In the genomic region with DNA sequence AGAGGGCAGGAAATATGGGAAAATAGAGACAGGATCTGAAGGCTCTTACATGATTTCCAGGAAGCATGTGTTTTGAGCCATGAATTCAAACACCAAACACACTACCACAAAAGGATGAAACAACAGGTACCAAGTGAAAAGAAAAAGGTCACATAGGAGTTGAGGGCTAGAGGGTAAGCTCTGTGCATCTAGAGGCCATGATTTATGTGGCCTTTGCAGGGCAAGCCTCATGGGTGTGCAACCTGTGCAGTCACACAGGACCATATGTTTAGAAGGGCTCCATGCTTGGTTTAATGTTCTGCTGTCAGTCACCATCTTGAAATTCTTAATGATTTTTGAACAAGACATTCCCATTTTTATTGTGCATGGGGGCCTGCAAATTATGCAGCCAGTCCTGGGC, we compare ENCODE assay signal across 29 cellular contexts.
"Had no signal": no experiment of that assay in that cellular context is flagged by ENCODE, and none has a peak within 500 bp of the region (broad histone marks: within the 10 kb centered on the region; RNA-seq: fewer than 3 reads in every experiment).

No MANE protein-coding gene starts in this region.

- DNase-seq: activated CD4-positive, alpha-beta memory T cell treated with anti-CD3 and anti-CD28 coated beads, Interleukin-2, amount 10 ng/mL, durations not matched to agents 7 days and 5 days; activated CD4-positive, alpha-beta T cell treated with anti-CD3 and anti-CD28 coated beads for 1 hour; activated CD4-positive, alpha-beta T cell treated with anti-CD3 and anti-CD28 coated beads for 4 hours; activated CD4-positive, alpha-beta T cell treated with anti-CD3 and anti-CD28 coated beads, Interleukin-2, amount 10 ng/mL, durations not matched to agents 7 days and 5 days; activated CD4-positive, alpha-beta T cell treated with anti-CD3 and anti-CD28 coated beads, Interleukin-2, amount 50 U/mL, for 4 hours; activated CD8-positive, alpha-beta memory T cell treated with anti-CD3 and anti-CD28 coated beads, Interleukin-2, amount 50 U/mL, for 48 hours; activated gamma-delta T cell; activated naive CD4-positive, alpha-beta T cell; activated naive CD4-positive, alpha-beta T cell treated with anti-CD3 and anti-CD28 coated beads, Interleukin-2, amount 10 ng/mL, durations not matched to agents 7 days and 5 days; activated naive CD8-positive, alpha-beta T cell treated with anti-CD3 and anti-CD28 coated beads, Interleukin-2, amount 10 ng/mL, durations not matched to agents 7 days and 5 days; activated T-cell treated with anti-CD3 and anti-CD28 coated beads for 4 hours; activated T-cell treated with anti-CD3 and anti-CD28 coated beads, Interleukin-2, amount 50 U/mL, for 24 hours; activated T-cell treated with anti-CD3 and anti-CD28 coated beads, Interleukin-2, amount 50 U/mL, for 72 hours; central memory CD4-positive, alpha-beta T cell; cerebellar nuclear complex; colonic mucosa; effector CD8-positive, alpha-beta T cell; esophagus squamous epithelium; foreskin melanocyte; heart right ventricle; T-helper 17 cell; T1000; WERI-Rb-1 had no signal

- FAIRE-seq: endometrium, endothelial cell of umbilical vein had no signal

- H3K27me3 Mint-ChIP-seq: activated CD4-positive, alpha-beta memory T cell treated with anti-CD3 and anti-CD28 coated beads, Interleukin-2, amount 10 ng/mL, durations not matched to agents 7 days and 5 days; activated naive CD4-positive, alpha-beta T cell treated with anti-CD3 and anti-CD28 coated beads, Interleukin-2, amount 10 ng/mL, durations not matched to agents 7 days and 5 days; activated naive CD8-positive, alpha-beta T cell treated with anti-CD3 and anti-CD28 coated beads, Interleukin-2, amount 10 ng/mL, durations not matched to agents 7 days and 5 days; activated T-cell treated with anti-CD3 and anti-CD28 coated beads, Interleukin-2, amount 50 U/mL, for 24 hours; brain; T-helper 17 cell had no signal

- ATAC-seq: activated naive CD4-positive, alpha-beta T cell treated with anti-CD3 and anti-CD28 coated beads, Interleukin-2, amount 50 U/mL, for 72 hours; activated T-cell treated with anti-CD3 and anti-CD28 coated beads, Interleukin-2, amount 50 U/mL, for 72 hours; gastroesophageal sphincter; heart right ventricle; T-helper 17 cell had no signal

- H3K4me3 Mint-ChIP-seq: activated CD4-positive, alpha-beta memory T cell treated with anti-CD3 and anti-CD28 coated beads, Interleukin-2, amount 10 ng/mL, durations not matched to agents 7 days and 5 days; activated CD4-positive, alpha-beta T cell treated with anti-CD3 and anti-CD28 coated beads, Interleukin-2, amount 10 ng/mL, durations not matched to agents 7 days and 5 days; activated naive CD4-positive, alpha-beta T cell treated with anti-CD3 and anti-CD28 coated beads, Interleukin-2, amount 10 ng/mL, durations not matched to agents 7 days and 5 days; activated naive CD8-positive, alpha-beta T cell treated with anti-CD3 and anti-CD28 coated beads, Interleukin-2, amount 10 ng/mL, durations not matched to agents 7 days and 5 days; activated T-cell treated with anti-CD3 and anti-CD28 coated beads, Interleukin-2, amount 50 U/mL, for 24 hours; activated T-cell treated with anti-CD3 and anti-CD28 coated beads, Interleukin-2, amount 50 U/mL, for 72 hours; brain; T-helper 17 cell; T-helper 2 cell treated with Interferon-gamma antibody and Interleukin-4, amounts not matched to agents 5 μg/mL and 100 μg/mL, for 36 hours had no signal

- H3K4me1 Mint-ChIP-seq: activated CD4-positive, alpha-beta memory T cell treated with anti-CD3 and anti-CD28 coated beads, Interleukin-2, amount 10 ng/mL, durations not matched to agents 7 days and 5 days; activated CD4-positive, alpha-beta T cell treated with anti-CD3 and anti-CD28 coated beads, Interleukin-2, amount 10 ng/mL, durations not matched to agents 7 days and 5 days; activated naive CD4-positive, alpha-beta T cell treated with anti-CD3 and anti-CD28 coated beads, Interleukin-2, amount 10 ng/mL, durations not matched to agents 7 days and 5 days; activated naive CD8-positive, alpha-beta T cell treated with anti-CD3 and anti-CD28 coated beads, Interleukin-2, amount 10 ng/mL, durations not matched to agents 7 days and 5 days; T-helper 17 cell had no signal

- H3K36me3 Mint-ChIP-seq: activated naive CD4-positive, alpha-beta T cell treated with anti-CD3 and anti-CD28 coated beads, Interleukin-2, amount 10 ng/mL, durations not matched to agents 7 days and 5 days; activated naive CD4-positive, alpha-beta T cell treated with anti-CD3 and anti-CD28 coated beads, Interleukin-2, amount 50 U/mL, for 72 hours; activated naive CD8-positive, alpha-beta T cell treated with anti-CD3 and anti-CD28 coated beads, Interleukin-2, amount 10 ng/mL, durations not matched to agents 7 days and 5 days; brain had no signal

- H3K9me3 Mint-ChIP-seq: activated CD4-positive, alpha-beta memory T cell treated with anti-CD3 and anti-CD28 coated beads, Interleukin-2, amount 10 ng/mL, durations not matched to agents 7 days and 5 days; activated CD4-positive, alpha-beta T cell treated with anti-CD3 and anti-CD28 coated beads, Interleukin-2, amount 10 ng/mL, durations not matched to agents 7 days and 5 days; activated naive CD4-positive, alpha-beta T cell treated with anti-CD3 and anti-CD28 coated beads, Interleukin-2, amount 10 ng/mL, durations not matched to agents 7 days and 5 days; activated naive CD8-positive, alpha-beta T cell treated with anti-CD3 and anti-CD28 coated beads, Interleukin-2, amount 10 ng/mL, durations not matched to agents 7 days and 5 days; activated T-cell treated with anti-CD3 and anti-CD28 coated beads, Interleukin-2, amount 50 U/mL, for 24 hours; activated T-cell treated with anti-CD3 and anti-CD28 coated beads, Interleukin-2, amount 50 U/mL, for 72 hours; brain; T-helper 2 cell treated with Interferon-gamma antibody and Interleukin-4, amounts not matched to agents 5 μg/mL and 100 μg/mL, for 36 hours had no signal

- H3K27ac Mint-ChIP-seq: activated CD4-positive, alpha-beta memory T cell treated with anti-CD3 and anti-CD28 coated beads, Interleukin-2, amount 10 ng/mL, durations not matched to agents 7 days and 5 days; activated CD4-positive, alpha-beta T cell treated with anti-CD3 and anti-CD28 coated beads, Interleukin-2, amount 10 ng/mL, durations not matched to agents 7 days and 5 days; activated naive CD4-positive, alpha-beta T cell treated with anti-CD3 and anti-CD28 coated beads, Interleukin-2, amount 10 ng/mL, durations not matched to agents 7 days and 5 days; activated naive CD4-positive, alpha-beta T cell treated with anti-CD3 and anti-CD28 coated beads, Interleukin-2, amount 50 U/mL, for 72 hours; activated naive CD8-positive, alpha-beta T cell treated with anti-CD3 and anti-CD28 coated beads, Interleukin-2, amount 10 ng/mL, durations not matched to agents 7 days and 5 days; activated T-cell treated with anti-CD3 and anti-CD28 coated beads, Interleukin-2, amount 50 U/mL, for 24 hours; activated T-cell treated with anti-CD3 and anti-CD28 coated beads, Interleukin-2, amount 50 U/mL, for 72 hours; brain; T-helper 17 cell; T-helper 2 cell treated with Interferon-gamma antibody and Interleukin-4, amounts not matched to agents 5 μg/mL and 100 μg/mL, for 36 hours had no signal
